8 cellular contexts compared by ENCODE assay signal in genomic region chr3:16264708-16265454, GRCh38. TPM values are rescaled to one million over a fixed set of nuclear protein-coding genes. Genes with fewer than 3 reads are reported as not detected.
A peak's percentile ranks its signal among the peaks of the same experiment; 100 is the strongest.
DNase-seq lines count a peak whose midpoint lies in the region; ATAC-seq, FAIRE-seq and TF ChIP-seq lines count a peak whose summit lies in the region.

TSS of gene DPH3 (minus strand) at chr3:16264943. CDS start at chr3:16264876, 67 bp downstream.
TSS of gene OXNAD1 (plus strand) at chr3:16265212. CDS start at chr3:16270953, 5,741 bp downstream.

- FAIRE-seq in D721Med (lab: Jason Lieb, UNC) = no peak
- FAIRE-seq in endothelial cell of umbilical vein (lab: Jason Lieb, UNC) = peak; percentile 99

- H3K4me3 ChIP-seq in OCI-LY3 (ENCODE audit: low read length) (peak within 1 kb of the TSS; percentile 85), endothelial cell of umbilical vein (replicated peaks in 1 of 3; ENCODE audit: insufficient read depth in 1 of 3, low read depth in 1 of 3, low read length in 3 of 3) (peak within 1 kb of the TSS; percentile 66 to 93 (median 72))

- BruUV-seq in endothelial cell of umbilical vein (replicated peaks; lab: Mats Ljungman, UMichigan) = no TSS peak

- TF ChIP-seq CTCF in D721Med (IDR thresholded peaks at IDR 0.05; ENCODE audit: insufficient read depth, missing control alignments) (no peak), OCI-LY3 (IDR thresholded peaks at IDR 0.05; ENCODE audit: low read depth, low read length) (no peak), endothelial cell of umbilical vein (IDR thresholded peaks at IDR 0.05; ENCODE audit: extremely low read depth in 1 of 2, insufficient read depth in 1 of 2, low read depth in 1 of 2, low read length in 2 of 2) (no peak)

- dilution Hi-C loops in endothelial cell of umbilical vein (cut with MboI; ENCODE audit: extremely low pct_ligation_motif_present, low sequenced_read_pairs) = no loop called here

- H3K36me3 ChIP-seq in OCI-LY3 (replicated peaks; ENCODE audit: low read depth, low read length) = peaks cover 6% of the 10 kb centered on the region
- H3K36me3 ChIP-seq in endothelial cell of umbilical vein (ENCODE audit: control insufficient read depth in 2 of 2, extremely low read depth in 1 of 2, insufficient read depth in 2 of 2, low read length in 2 of 2) = peaks cover 0 to 2% of the 10 kb centered on the region in 2 experiments

- H3K4me2 ChIP-seq in OCI-LY3 (ENCODE audit: low read length) (peak within 1 kb of the TSS; percentile 89), endothelial cell of umbilical vein (ENCODE audit: insufficient read depth, low read length) (peak within 1 kb of the TSS; percentile 98)

- ATAC-seq in GM21515 (IDR thresholded peaks at IDR 0.05; ENCODE audit: unreplicated experiment) = peak; percentile 98

- H3K9ac ChIP-seq in OCI-LY3 (ENCODE audit: low read length) (peak within 1 kb of the TSS; percentile 76), endothelial cell of umbilical vein (replicated peaks; ENCODE audit: extremely low read depth, insufficient read depth, low read length) (peak within 1 kb of the TSS; percentile 95)

- H3K9me3 ChIP-seq in OCI-LY3 (ENCODE audit: insufficient read depth, low read length) = no peaks in the 10 kb centered on the region
- no peaks in the 10 kb centered on the region for H3K9me3 ChIP-seq in endothelial cell of umbilical vein (replicated peaks; ENCODE audit: control insufficient read depth, insufficient read depth, low read length)

- H2AFZ ChIP-seq in OCI-LY3 (ENCODE audit: low read depth, low read length) (peak within 1 kb of the TSS; percentile 85), endothelial cell of umbilical vein (ENCODE audit: low read depth, low read length) (peak within 1 kb of the TSS; percentile 95)

- intact Hi-C loops in endothelial cell of umbilical vein (cut with micrococcal nuclease) = loop anchor here (1.0 kb wide), 2 partner anchors 12 to 247 kb away; no protein-coding TSS in a partner anchor

- H3K79me2 ChIP-seq in OCI-LY3 (ENCODE audit: low read length) = peaks cover 69% of the 10 kb centered on the region
- peaks cover 51% of the 10 kb centered on the region for H3K79me2 ChIP-seq in endothelial cell of umbilical vein (ENCODE audit: control insufficient read depth, insufficient read depth, low read length)

- peaks cover 30% of the 10 kb centered on the region for H3K4me1 ChIP-seq in OCI-LY3 (ENCODE audit: low read length)
- H3K4me1 ChIP-seq in endothelial cell of umbilical vein (ENCODE audit: control insufficient read depth, extremely low read depth, insufficient read depth, low read length) = peaks cover 23% of the 10 kb centered on the region

- peak; percentile 82 for TF ChIP-seq POLR2A in endothelial cell of umbilical vein (IDR thresholded peaks at IDR 0.05; ENCODE audit: low read depth, low read length)

- DNase-seq in D721Med (ENCODE audit: insufficient read length, low spot score) (peak; percentile 76), HuH-7 (ENCODE audit: low spot score) (peak; percentile 96), endothelial cell of umbilical vein (ENCODE audit: low read depth, low spot score) (peak; percentile 99), midbrain (lab: John Stamatoyannopoulos, UW) (peak; percentile 99)
- peak; percentile 100 for DNase-seq in activated CD8-positive, alpha-beta memory T cell treated with anti-CD3 and anti-CD28 coated beads, Interleukin-2, amount 50 U/mL, for 48 hours
- DNase-seq in stimulated activated CD8-positive, alpha-beta memory T cell treated with anti-CD3 and anti-CD28 coated beads, Interleukin-2, amount 100 ng/mL, for 1 hour (ENCODE audit: low read depth in 2 of 2) = peak; percentile 98 to 99

- H3K9me1 ChIP-seq in endothelial cell of umbilical vein (replicated peaks; ENCODE audit: control insufficient read depth, extremely low read depth, insufficient read depth, low read length) = no peaks in the 10 kb centered on the region

- POLR2A ChIA-PET in endothelial cell of umbilical vein (lab: Charles Lee) = interaction anchor here (0.5 to 0.8 kb wide), 3 partner anchors 214 to 658 kb away, joined by 3 to 12 read pairs (median 4); no protein-coding TSS in a partner anchor

- CTCF ChIA-PET in endothelial cell of umbilical vein (lab: Charles Lee) = interaction anchor here (1.1 to 5.9 kb wide), 6 partner anchors 17 to 634 kb away, joined by 4 to 70 read pairs (median 6); no protein-coding TSS in a partner anchor

- no peaks in the 10 kb centered on the region for H4K20me1 ChIP-seq in OCI-LY3 (ENCODE audit: insufficient read depth, low read length)
- no peaks in the 10 kb centered on the region for H4K20me1 ChIP-seq in endothelial cell of umbilical vein (replicated peaks; ENCODE audit: control insufficient read depth, extremely low read depth, insufficient read depth, low read length)

- H3K27ac ChIP-seq in OCI-LY3 (ENCODE audit: low read length) = peak within 1 kb of the TSS; percentile 65
- peak within 1 kb of the TSS; percentile 82 for H3K27ac ChIP-seq in endothelial cell of umbilical vein (ENCODE audit: insufficient read depth, low read depth, low read length)

- H3K27me3 ChIP-seq in OCI-LY3 (ENCODE audit: low read depth, low read length) = no peaks in the 10 kb centered on the region
- H3K27me3 ChIP-seq in endothelial cell of umbilical vein (ENCODE audit: control insufficient read depth in 2 of 2, insufficient read depth in 2 of 2, low read length in 2 of 2) = no peaks in the 10 kb centered on the region

TF ChIP-seq in endothelial cell of umbilical vein, 7 proteins besides CTCF, POLR2A, EP300 and RAD21:
- TF ChIP-seq MAX (IDR thresholded peaks at IDR 0.05; ENCODE audit: insufficient read depth, insufficient read length) (peak; percentile 16), FOS (IDR thresholded peaks at IDR 0.05; ENCODE audit: borderline replicate concordance, insufficient read depth, low read length) (no peak), JUN (IDR thresholded peaks at IDR 0.05; ENCODE audit: borderline replicate concordance, insufficient read depth, insufficient read length, low read depth) (peak; percentile 6), POLR2AphosphoS5 (IDR thresholded peaks at IDR 0.05; ENCODE audit: insufficient read depth, low read depth, low read length) (peak; percentile 55)

RNA-seq across cellular contexts. Expression of gene DPH3, which starts in this region (rescaled TPM):
- 28.7 and 29.6 TPM in 2 replicates for total RNA-seq in endothelial cell of umbilical vein
- 6.9 and 7.7 TPM in 2 replicates for polyA plus RNA-seq in endothelial cell of umbilical vein
- 12.2 and 12.6 TPM in 2 replicates for polyA plus RNA-seq in endothelial cell of umbilical vein (2011; cell fraction: cytosol; rRNA removed)
- polyA plus RNA-seq in endothelial cell of umbilical vein (2011; cell fraction: nucleus; rRNA removed) = 4.2 and 4.8 TPM in 2 replicates
- polyA plus RNA-seq in endothelial cell of umbilical vein (2012) = 22.9 and 34.8 TPM in 2 replicates
- 9.4 and 11.8 TPM in 2 replicates for polyA minus RNA-seq in endothelial cell of umbilical vein
- polyA minus RNA-seq in endothelial cell of umbilical vein (2011; cell fraction: cytosol; rRNA and poly(A)+ RNA removed) = 7.9 TPM
- 3.1 and 7.0 TPM in 2 replicates for polyA minus RNA-seq in endothelial cell of umbilical vein (2011; cell fraction: nucleus; rRNA and poly(A)+ RNA removed)

RNA-seq across cellular contexts. Expression of gene OXNAD1, which starts in this region (rescaled TPM):
- 8.9 and 9.7 TPM in 2 replicates for total RNA-seq in endothelial cell of umbilical vein
- 4.1 and 5.5 TPM in 2 replicates for polyA plus RNA-seq in endothelial cell of umbilical vein
- polyA plus RNA-seq in endothelial cell of umbilical vein (2011; cell fraction: cytosol; rRNA removed) = 7.4 and 7.5 TPM in 2 replicates
- 8.0 and 8.9 TPM in 2 replicates for polyA plus RNA-seq in endothelial cell of umbilical vein (2011; cell fraction: nucleus; rRNA removed)
- 6.0 and 10.9 TPM in 2 replicates for polyA plus RNA-seq in endothelial cell of umbilical vein (2012)
- 9.3 TPM in 2 replicates for polyA minus RNA-seq in endothelial cell of umbilical vein
- 9.2 TPM for polyA minus RNA-seq in endothelial cell of umbilical vein (2011; cell fraction: cytosol; rRNA and poly(A)+ RNA removed)
- polyA minus RNA-seq in endothelial cell of umbilical vein (2011; cell fraction: nucleus; rRNA and poly(A)+ RNA removed) = 9.7 and 17.8 TPM in 2 replicates

Comparison
In these comparisons a context has a peak if more than half of its experiments do, and no peak if none do; other contexts are left out.
1. Peak in every context shown above with its lines: DNase-seq, ATAC-seq, H3K4me3 ChIP-seq and H3K27ac ChIP-seq.